Comparison of ENCODE assay signal across 8 cellular contexts in the genomic region with DNA sequence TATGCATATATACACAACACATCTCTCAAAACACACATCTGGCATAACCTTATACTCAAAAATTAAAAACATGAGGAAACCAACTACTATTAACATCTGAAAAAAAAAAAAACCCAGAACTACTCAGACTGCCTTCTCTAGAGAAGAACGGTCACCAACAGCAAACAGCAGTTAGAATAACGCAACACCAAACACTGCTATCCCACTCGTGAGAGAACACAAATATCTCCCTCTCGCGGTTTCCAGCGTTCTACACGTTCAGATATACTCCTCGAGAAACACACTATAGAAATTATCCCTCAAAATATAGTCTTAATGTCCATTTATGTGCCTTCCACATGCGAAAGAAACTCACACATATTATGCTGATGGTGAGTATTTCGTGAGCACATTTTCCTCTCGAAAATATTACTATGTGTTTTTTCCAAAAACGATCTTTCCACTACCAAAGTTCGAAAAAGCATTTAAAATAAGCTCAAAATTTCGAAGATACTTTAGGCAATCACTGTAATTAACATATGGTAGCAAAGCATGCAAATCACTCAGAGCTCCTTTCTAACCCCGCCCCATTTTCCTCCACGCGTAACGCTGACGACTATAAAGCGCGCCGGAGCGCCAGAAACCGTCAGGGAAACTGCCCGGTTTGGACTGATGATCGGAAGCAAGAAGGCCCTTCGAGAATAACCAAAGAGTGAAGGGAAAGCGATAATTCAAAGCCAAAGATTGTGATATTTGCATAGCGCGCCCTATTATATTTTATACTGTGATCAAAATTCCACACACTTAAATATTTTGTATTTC.
DNase-seq lines count a peak whose midpoint lies in the region; ATAC-seq and TF ChIP-seq lines count a peak whose summit lies in the region.

No MANE protein-coding gene starts in this region.

- no peak overlapping the region for H3K4me3 Mint-ChIP-seq in activated T-cell treated with anti-CD3 and anti-CD28 coated beads, Interleukin-2, amount 50 U/mL, for 24 hours

- H3K79me1 ChIP-seq in IMR-90 (ENCODE audit: low read depth in 1 of 2, low read length in 2 of 2), result no peaks in the 10 kb centered on the region

- H4K91ac ChIP-seq in IMR-90 (ENCODE audit: insufficient read depth, low read depth, low read length), result no peak overlapping the region

- H3K4me2 ChIP-seq in IMR-90 (ENCODE audit: low read depth, low read length), result peak overlapping the region; percentile 77
- H3K4me2 ChIP-seq in PC-3 (ENCODE audit: low read length), result peak overlapping the region; percentile 88

- H3K23ac ChIP-seq in IMR-90 (ENCODE audit: low read depth, low read length), result no peak overlapping the region

- H3K4me1 ChIP-seq in IMR-90 (ENCODE audit: control insufficient read depth, insufficient read depth, low read length) (no peaks in the 10 kb centered on the region), PC-3 (ENCODE audit: insufficient read depth, low read length) (peaks cover 13% of the 10 kb centered on the region), esophagus squamous epithelium (peaks cover 0 to 14% (median 0%) of the 10 kb centered on the region in 3 donors), muscle layer of colon (ENCODE audit: insufficient read depth, low read length) (no peaks in the 10 kb centered on the region)

- H3K4me3 ChIP-seq in IMR-90 (ENCODE audit: insufficient read depth, low read depth, low read length), result peak overlapping the region; percentile 42; the same call in 1 of the 2 replicates
- peak overlapping the region; percentile 64 for H3K4me3 ChIP-seq in PC-3 (ENCODE audit: low read length)
- peak overlapping the region; percentile 12 to 61 (median 47) for H3K4me3 ChIP-seq in esophagus squamous epithelium
- H3K4me3 ChIP-seq in muscle layer of colon (ENCODE audit: low read depth in 1 of 2, low read length in 2 of 2), result peak overlapping the region; percentile 17 to 40

- peak overlapping the region; percentile 97 for H4K5ac ChIP-seq in IMR-90 (ENCODE audit: low read depth, low read length)

- no peaks in the 10 kb centered on the region for H3K9me3 Mint-ChIP-seq in activated T-cell treated with anti-CD3 and anti-CD28 coated beads, Interleukin-2, amount 50 U/mL, for 24 hours

- H2AK5ac ChIP-seq in IMR-90 (ENCODE audit: low read depth, low read length), result no peak overlapping the region

- H3K27ac ChIP-seq in IMR-90 (ENCODE audit: insufficient read depth, low read length) (peak overlapping the region; percentile 68; the same call in 1 of the 2 replicates), PC-3 (ENCODE audit: low read length) (peak overlapping the region; percentile 78), esophagus squamous epithelium (peak overlapping the region; percentile 63 to 87 (median 78)), muscle layer of colon (ENCODE audit: low read depth, low read length) (peak overlapping the region; percentile 76)

- no peaks in the 10 kb centered on the region for H3K9me2 ChIP-seq in PC-3 (replicated peaks; ENCODE audit: low read length)

- H3K56ac ChIP-seq in IMR-90 (ENCODE audit: extremely low read depth, insufficient read depth, low read length), result peak overlapping the region; percentile 83; the same call in 1 of the 2 replicates

- TF ChIP-seq POLR2A in IMR-90 (IDR thresholded peaks at IDR 0.05; ENCODE audit: low read depth, low read length), result peak; percentile 100
- TF ChIP-seq POLR2A in esophagus squamous epithelium (IDR thresholded peaks at IDR 0.05), result peak in 3 of 4 donors; percentile 40 to 97 (median 97)

- POLR2A ChIA-PET in IMR-90 (lab: Charles Lee; ENCODE audit: unreplicated experiment), result interaction anchor here (0.6 to 1.7 kb wide), 14 partner anchors 10 to 876 kb away, joined by 3 to 10 read pairs (median 4); no protein-coding TSS in a partner anchor
- POLR2A ChIA-PET in PC-3 (lab: Charles Lee; ENCODE audit: unreplicated experiment), result interaction anchor here (0.5 to 1.7 kb wide), 42 partner anchors 8 to 1686 kb away, joined by 3 to 33 read pairs (median 5); no protein-coding TSS in a partner anchor

- no peak overlapping the region for H3K27ac Mint-ChIP-seq in activated T-cell treated with anti-CD3 and anti-CD28 coated beads, Interleukin-2, amount 50 U/mL, for 24 hours

- H2AK9ac ChIP-seq in IMR-90 (replicated peaks; ENCODE audit: low read depth, low read length, poor library complexity), result no peak overlapping the region

- BruUV-seq in IMR-90 (replicated peaks; lab: Mats Ljungman, UMichigan), result TSS peak; percentile 99
- BruUV-seq in PC-3 (replicated peaks; lab: Mats Ljungman, UMichigan), result no TSS peak

- H3K9ac ChIP-seq in IMR-90 (ENCODE audit: low read depth, low read length) (peak overlapping the region; percentile 84), PC-3 (ENCODE audit: low read length) (peak overlapping the region; percentile 77), muscle layer of colon (ENCODE audit: low read length) (peak overlapping the region; percentile 29)

- no peak for TF ChIP-seq RAD21 in IMR-90 (IDR thresholded peaks at IDR 0.05; ENCODE audit: low read length)

- H2AFZ ChIP-seq in IMR-90 (replicated peaks; ENCODE audit: low read length, poor library complexity) (no peak overlapping the region), PC-3 (ENCODE audit: low read length) (peak overlapping the region; percentile 79)

- in situ Hi-C loops in IMR-90 (cut with MboI; ENCODE audit: low sequenced_read_pairs), result loop anchor here (10.0 kb wide), 1 partner anchor 117 kb away; a partner anchor contains a TSS

- dilution Hi-C loops in IMR-90 (cut with HindIII; ENCODE audit: low sequenced_read_pairs, unreplicated experiment), result no loop called here

- CTCF ChIA-PET in IMR-90 (lab: Yijun Ruan, JAX) (interaction anchor here (1.2 kb wide), 1 partner anchor 113 kb away, joined by 5 read pairs; no protein-coding TSS in a partner anchor), PC-3 (lab: Charles Lee) (interaction anchor here (0.5 to 1.6 kb wide), 9 partner anchors 11 to 1798 kb away, joined by 3 to 14 read pairs (median 4); a partner anchor contains a TSS)

- H3K27me3 ChIP-seq in IMR-90 (ENCODE audit: control insufficient read depth, insufficient read depth, low read length), result no peaks in the 10 kb centered on the region
- no peaks in the 10 kb centered on the region for H3K27me3 ChIP-seq in PC-3 (ENCODE audit: low read length)
- H3K27me3 ChIP-seq in esophagus squamous epithelium, result no peaks in the 10 kb centered on the region
- H3K27me3 ChIP-seq in muscle layer of colon (ENCODE audit: control insufficient read depth in 1 of 2, insufficient read depth in 2 of 2, low read length in 2 of 2), result no peaks in the 10 kb centered on the region

- H3K4me1 Mint-ChIP-seq in activated T-cell treated with anti-CD3 and anti-CD28 coated beads, Interleukin-2, amount 50 U/mL, for 24 hours (ENCODE audit: low read depth), result peaks cover 2% of the 10 kb centered on the region

- intact Hi-C loops in IMR-90 (cut with micrococcal nuclease) (loop anchor here (1.0 to 10.0 kb wide), 6 partner anchors 28 to 523 kb away; a partner anchor contains a TSS), PC-3 (cut with micrococcal nuclease) (loop anchor here (1.0 to 5.0 kb wide), 7 partner anchors 28 to 373 kb away; a partner anchor contains a TSS), esophagus squamous epithelium (cut with DNase I) (no loop called here)

- TF ChIP-seq CTCF in IMR-90 (conservative IDR thresholded peaks at IDR 0.05; ENCODE audit: low read depth, low read length) (0 out of 2 replicates have a peak, but pooled peaks have one; percentile 22), PC-3 (conservative IDR thresholded peaks at IDR 0.05; ENCODE audit: low read depth, low read length) (peak; percentile 30; the same call in 1 of the 2 replicates), esophagus squamous epithelium (IDR thresholded peaks at IDR 0.05) (peak in 3 of 6 experiments; percentile 17 to 35 (median 29))

- H2BK20ac ChIP-seq in IMR-90 (ENCODE audit: low read depth, low read length), result peak overlapping the region; percentile 28; the same call in 1 of the 2 replicates

- H3K36me3 ChIP-seq in IMR-90 (ENCODE audit: control insufficient read depth, insufficient read depth, low read length), result no peaks in the 10 kb centered on the region
- H3K36me3 ChIP-seq in PC-3 (ENCODE audit: low read depth, low read length), result no peaks in the 10 kb centered on the region
- no peaks in the 10 kb centered on the region for H3K36me3 ChIP-seq in esophagus squamous epithelium
- H3K36me3 ChIP-seq in muscle layer of colon (ENCODE audit: insufficient read depth, low read length), result no peaks in the 10 kb centered on the region

- peak overlapping the region; percentile 85 for H3K4ac ChIP-seq in IMR-90 (ENCODE audit: low read depth, low read length)

- no CpG with 5 or more reads among the region's 30 CpGs for WGBS in IMR-90 (ENCODE audit: extremely low coverage in 2 of 2, insufficient read length in 1 of 2), 2 experiments
- WGBS in esophagus squamous epithelium, 2 donors, result 1% methylated on average over 30 of the region's 30 CpGs

- no peaks in the 10 kb centered on the region for H3K36me3 Mint-ChIP-seq in activated T-cell treated with anti-CD3 and anti-CD28 coated beads, Interleukin-2, amount 50 U/mL, for 24 hours (ENCODE audit: low read depth)

- H3F3A ChIP-seq in PC-3 (ENCODE audit: low read length, unreplicated experiment), result peaks cover 9% of the 10 kb centered on the region

- H3K14ac ChIP-seq in IMR-90 (replicated peaks; ENCODE audit: low read depth, low read length), result peak overlapping the region; percentile 39; the same call in 1 of the 2 replicates

- peak overlapping the region; percentile 94 for H2BK5ac ChIP-seq in IMR-90 (ENCODE audit: low read depth, low read length, poor library complexity, severe bottlenecking)

- H2BK15ac ChIP-seq in IMR-90 (ENCODE audit: low read depth, low read length), result no peak overlapping the region

- 0 out of 2 replicates have a peak overlapping the region, but pooled peaks have one; percentile 22 for H3K18ac ChIP-seq in IMR-90 (ENCODE audit: low read depth, low read length)

- DNase-seq in DMS 273 treated with DMSO at 0.1 percent for 48 hours (lab: John Stamatoyannopoulos, UW) (peak; percentile 98), IMR-90 (peak; percentile 99), PC-3 (peak; percentile 100), esophagus squamous epithelium (lab: John Stamatoyannopoulos, UW) (peak; percentile 59)
- DNase-seq in activated T-cell treated with anti-CD3 and anti-CD28 coated beads, Interleukin-2, amount 50 U/mL, for 24 hours, result peak; percentile 95
- DNase-seq in stimulated activated CD8-positive, alpha-beta memory T cell treated with anti-CD3 and anti-CD28 coated beads, Interleukin-4, amount 100 ng/mL, for 48 hours, result peak; percentile 98

- H2BK120ac ChIP-seq in IMR-90 (ENCODE audit: low read depth, low read length), result peak overlapping the region; percentile 69; the same call in 1 of the 2 replicates

- H3K27me3 Mint-ChIP-seq in activated T-cell treated with anti-CD3 and anti-CD28 coated beads, Interleukin-2, amount 50 U/mL, for 24 hours, result no peaks in the 10 kb centered on the region

- no peaks in the 10 kb centered on the region; the same call in 1 of the 2 replicates for H3K9me1 ChIP-seq in IMR-90 (ENCODE audit: insufficient read depth, low read length)

- ATAC-seq in GM21576 (IDR thresholded peaks at IDR 0.05; ENCODE audit: unreplicated experiment), result peak; percentile 75
- peak; percentile 94 for ATAC-seq in IMR-90 (ENCODE audit: low read depth)
- ATAC-seq in PC-3, result peak; percentile 95

- H3K9me3 ChIP-seq in IMR-90 (ENCODE audit: control insufficient read depth, insufficient read depth, low read length), result no peaks in the 10 kb centered on the region
- no peaks in the 10 kb centered on the region for H3K9me3 ChIP-seq in PC-3 (ENCODE audit: low read length)
- no peaks in the 10 kb centered on the region for H3K9me3 ChIP-seq in esophagus squamous epithelium
- H3K9me3 ChIP-seq in muscle layer of colon (ENCODE audit: low read length), result no peaks in the 10 kb centered on the region

- no peaks in the 10 kb centered on the region for H3K79me2 ChIP-seq in PC-3 (ENCODE audit: low read length)

- peak overlapping the region; percentile 98 to 99 for H4K8ac ChIP-seq in IMR-90 (ENCODE audit: low read depth in 2 of 2, low read length in 2 of 2)

- peaks cover 3% of the 10 kb centered on the region; the same call in 1 of the 2 replicates for H4K20me1 ChIP-seq in IMR-90 (ENCODE audit: insufficient read depth, low read length)
- H4K20me1 ChIP-seq in PC-3 (ENCODE audit: low read length), result no peaks in the 10 kb centered on the region

Comparison
In these comparisons a context has a peak if more than half of its experiments do, and no peak if none do; other contexts are left out.
1. Peak in every context shown above with its lines: DNase-seq, ATAC-seq, H3K4me3 ChIP-seq and H3K27ac ChIP-seq.
2. H3K9ac ChIP-seq: peak in every context shown above with its lines; median percentile 84 in IMR-90; 77 in PC-3; 29 in muscle layer of colon.